ENCODE assay signal across 8 cellular contexts in the genomic region with DNA sequence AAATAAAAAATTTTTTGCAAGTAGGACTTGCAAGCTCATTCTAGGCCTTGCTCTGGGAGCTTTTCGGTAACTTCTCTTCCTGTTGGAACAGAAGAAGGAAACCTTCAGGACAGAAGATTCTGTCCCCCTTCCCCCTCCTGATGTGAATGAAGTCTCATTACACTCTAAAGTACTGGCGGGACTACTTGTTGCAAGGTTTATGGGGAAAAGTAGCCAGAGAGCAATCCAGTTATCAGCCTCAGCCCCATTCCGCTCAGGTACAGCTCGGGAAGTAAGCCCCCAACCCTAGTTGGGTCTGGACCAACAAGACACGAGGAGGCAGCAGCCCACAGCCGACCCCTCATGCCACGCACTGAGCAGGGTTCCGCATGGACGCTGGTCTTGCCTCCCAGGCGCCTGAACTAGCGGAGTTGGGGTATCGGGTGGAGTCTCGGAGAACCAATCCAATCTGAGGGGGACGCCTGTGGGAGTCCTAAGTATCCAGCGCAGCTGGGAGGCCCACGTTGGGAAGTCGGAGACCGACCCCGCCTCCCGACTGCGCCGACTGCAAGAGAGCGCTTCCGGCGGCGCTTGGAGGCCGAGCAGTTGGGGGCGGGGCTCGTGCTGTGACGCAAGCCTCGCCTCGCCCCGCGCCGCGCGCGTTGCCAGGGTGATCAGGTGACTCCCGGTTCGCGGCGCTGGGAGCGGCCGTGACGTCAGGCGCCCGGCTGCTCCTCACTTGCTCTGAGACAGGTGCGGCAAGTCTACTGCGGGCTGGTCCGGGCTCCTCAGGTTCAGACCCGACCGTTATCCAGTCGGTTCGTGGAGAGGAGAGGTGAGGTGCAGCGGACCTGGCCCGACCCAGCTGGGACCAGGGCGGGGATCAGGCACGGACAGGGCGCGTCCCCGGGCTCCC. TPM values are rescaled to one million over a fixed set of nuclear protein-coding genes. Genes with fewer than 3 reads are reported as not detected.
A peak's percentile ranks its signal among the peaks of the same experiment; 100 is the strongest.
DNase-seq lines count a peak whose midpoint lies in the region; ATAC-seq and TF ChIP-seq lines count a peak whose summit lies in the region.

A gene with protein sequence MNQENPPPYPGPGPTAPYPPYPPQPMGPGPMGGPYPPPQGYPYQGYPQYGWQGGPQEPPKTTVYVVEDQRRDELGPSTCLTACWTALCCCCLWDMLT (plus strand): TSS at position 717 of the 895 bp plus-strand sequence. CDS start 19,278 bp downstream, outside the sequence.

- in situ Hi-C loops in GM13976 (cut with MboI; ENCODE audit: low sequenced_read_pairs, unreplicated experiment) = no loop called here

- H3K27me3 ChIP-seq in upper lobe of right lung = no peaks in the 10 kb centered on the region

- peak within 1 kb of the TSS; percentile 99 for H3K4me3 ChIP-seq in upper lobe of right lung

- DNase-seq in GM13976 (ENCODE audit: low spot score) (peak; percentile 97), NCI-H146 treated with DMSO at 0.1 percent for 48 hours (lab: John Stamatoyannopoulos, UW; ENCODE audit: unreplicated experiment) (peak; percentile 75), T-helper 1 cell (peak; percentile 93 to 98 (median 96)), amniotic stem cell (lab: John Stamatoyannopoulos, UW) (peak; percentile 78), left cardiac atrium (peak; percentile 97), posterior vena cava (ENCODE audit: low spot score) (peak; percentile 99), upper lobe of right lung (peak; percentile 98)

- ATAC-seq in HG02852 (IDR thresholded peaks at IDR 0.05; ENCODE audit: unreplicated experiment) = peak; percentile 91
- peak; percentile 93 to 96 for ATAC-seq in left cardiac atrium
- peak; percentile 94 for ATAC-seq in upper lobe of right lung

- H3K27ac ChIP-seq in upper lobe of right lung = peak within 1 kb of the TSS; percentile 99

- peaks cover 32% of the 10 kb centered on the region for H3K4me1 ChIP-seq in upper lobe of right lung

- intact Hi-C loops in left cardiac atrium (cut with DNase I) (loop anchor here (5.0 to 10.0 kb wide), 3 partner anchors 70 to 180 kb away; a partner anchor contains a TSS), posterior vena cava (cut with DNase I) (loop anchor here in 1 of 2 donors (10.0 kb wide), 1 partner anchor 170 kb away; a partner anchor contains a TSS), upper lobe of right lung (cut with DNase I) (no loop called here)

- H3K9me3 ChIP-seq in upper lobe of right lung = no peaks in the 10 kb centered on the region

- no peak for TF ChIP-seq CTCF in GM13976 (IDR thresholded peaks at IDR 0.05; ENCODE audit: borderline replicate concordance, control extremely low read depth, extremely low read depth, insufficient read depth, missing control alignments)
- TF ChIP-seq CTCF in upper lobe of right lung (IDR thresholded peaks at IDR 0.05) = no peak

- no peaks in the 10 kb centered on the region for H3K36me3 ChIP-seq in upper lobe of right lung

RNA-seq across cellular contexts. Expression of the gene that starts here (rescaled TPM):
- total RNA-seq in left cardiac atrium (10 to 100 TPM; 61.7 to 74.6 TPM), posterior vena cava (10 to 100 TPM; 46.6 to 80.9 TPM), upper lobe of right lung (85.1 TPM)

Comparison
In these comparisons a context has a peak if more than half of its experiments do, and no peak if none do; other contexts are left out.
1. Peak in every context shown above with its lines: DNase-seq, ATAC-seq, H3K4me3 ChIP-seq and H3K27ac ChIP-seq.